Comparison of ENCODE assay signal across 23 cellular contexts in genomic region chr5:60743511-60744314, GRCh38.
"Had no signal": no experiment of that assay in that cellular context is flagged by ENCODE, and none has a peak within 500 bp of the region (broad histone marks: within the 10 kb centered on the region; RNA-seq: fewer than 3 reads in every experiment).

No MANE protein-coding gene starts in this region.

- H3K36me3 ChIP-seq: esophagus muscularis mucosa, gastrocnemius medialis, heart right ventricle, left lung had no signal

- H3K27me3 ChIP-seq: dorsolateral prefrontal cortex, esophagus muscularis mucosa, foreskin keratinocyte, gastrocnemius medialis, heart right ventricle, left lung had no signal

- DNase-seq: dermis blood vessel endothelial cell; dorsolateral prefrontal cortex; effector CD4-positive, alpha-beta T cell; effector memory CD4-positive, alpha-beta T cell; foreskin keratinocyte; gastrocnemius medialis; glutamatergic neuron; head of caudate nucleus; heart right ventricle; hippocampal formation; left cardiac atrium; left ventricle myocardium superior; mesenchymal stem cell; mucosa of descending colon; naive B cell had no signal

- H3K9me3 ChIP-seq: gastrocnemius medialis, mucosa of descending colon had no signal

- FAIRE-seq: colon, endothelial cell of umbilical vein, islet of Langerhans, keratinocyte had no signal

- H3K4me3 ChIP-seq: coronary artery, dorsolateral prefrontal cortex, esophagus muscularis mucosa, gastrocnemius medialis, heart right ventricle, left lung, lung, mucosa of descending colon had no signal

- H3K27ac ChIP-seq: coronary artery, dorsolateral prefrontal cortex, esophagus muscularis mucosa, foreskin keratinocyte, gastrocnemius medialis, heart right ventricle, left lung had no signal

- ATAC-seq: foreskin keratinocyte, gastrocnemius medialis, heart right ventricle, left cardiac atrium, left lung, left ventricle myocardium superior, mucosa of descending colon had no signal

- H3K4me1 ChIP-seq: esophagus muscularis mucosa, foreskin keratinocyte, gastrocnemius medialis, heart right ventricle, left lung had no signal
